18 cellular contexts compared by ENCODE assay signal in the genomic region with DNA sequence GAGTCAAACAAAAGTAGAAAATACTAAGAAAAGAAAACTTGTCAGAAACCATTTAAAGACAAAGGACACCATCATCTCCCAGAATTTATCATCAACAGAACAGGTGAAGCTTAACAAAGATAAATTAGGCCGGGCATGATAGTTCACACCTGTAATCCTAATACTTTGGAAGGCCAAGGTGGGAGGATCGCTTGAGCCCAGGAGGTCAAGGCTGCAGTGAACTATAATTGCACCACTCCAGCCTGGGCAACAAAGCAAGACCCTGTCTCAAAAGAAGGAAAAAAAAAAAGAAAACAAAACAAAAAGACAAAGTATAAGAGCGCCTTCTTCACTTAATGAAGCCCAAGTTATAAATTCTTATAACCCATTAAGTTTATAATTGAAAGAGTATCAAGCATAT.
"Had no signal": no experiment of that assay in that cellular context is flagged by ENCODE, and none has a peak within 500 bp of the region (broad histone marks: within the 10 kb centered on the region; RNA-seq: fewer than 3 reads in every experiment).

No MANE protein-coding gene starts in this region.

- H3K9me3 ChIP-seq: heart left ventricle, tibial artery, upper lobe of right lung, vagina had no signal

- H3K27me3 Mint-ChIP-seq: dendritic cell treated with granulocyte-macrophage colony-stimulating factor and Interleukin-4, amounts not matched to agents 40 ng/mL and 50 ng/mL, for 4 days; naive thymus-derived CD4-positive, alpha-beta T cell; stimulated activated memory B cell treated with anti-CD40 and anti-IgM and Interleukin-4, amounts not matched to agents 10 μg/mL and 1 μg/mL and 100 μg/mL, for 72 hours; stimulated activated naive CD8-positive, alpha-beta T cell treated with anti-CD3 and anti-CD28 coated beads, Interleukin-15, Interleukin-2, amounts not matched to agents 100 ng/mL and 50 ng/mL, for 24 hours had no signal

- H3K4me3 ChIP-seq: heart left ventricle, smooth muscle cell, tibial artery, upper lobe of right lung, vagina had no signal

- H3K4me3 Mint-ChIP-seq: dendritic cell treated with granulocyte-macrophage colony-stimulating factor and Interleukin-4, amounts not matched to agents 40 ng/mL and 50 ng/mL, for 4 days; endodermal cell; naive thymus-derived CD4-positive, alpha-beta T cell; neural crest cell; stimulated activated memory B cell treated with anti-CD40 and anti-IgM and Interleukin-4, amounts not matched to agents 10 μg/mL and 1 μg/mL and 100 μg/mL, for 72 hours; stimulated activated naive CD8-positive, alpha-beta T cell treated with anti-CD3 and anti-CD28 coated beads, Interleukin-15, Interleukin-2, amounts not matched to agents 100 ng/mL and 50 ng/mL, for 24 hours had no signal

- H3K4me1 ChIP-seq: tibial artery, upper lobe of right lung, vagina had no signal

- DNase-seq: endodermal cell; heart left ventricle; hippocampal formation; kidney glomerular epithelial cell; mesendoderm; naive thymus-derived CD4-positive, alpha-beta T cell; posterior cingulate gyrus; right cardiac atrium; stimulated activated CD4-positive, alpha-beta T cell treated with anti-CD3 and anti-CD28 coated beads, Interleukin-2, amount 100 ng/mL, for 48 hours; stimulated activated CD8-positive, alpha-beta memory T cell treated with anti-CD3 and anti-CD28 coated beads, Interleukin-4, amount 100 ng/mL, for 48 hours; tibial artery; upper lobe of right lung had no signal

- ATAC-seq: heart left ventricle; naive thymus-derived CD4-positive, alpha-beta T cell; stimulated activated memory B cell treated with anti-CD40 and anti-IgM and Interleukin-4, amounts not matched to agents 10 μg/mL and 1 μg/mL and 100 μg/mL, for 72 hours; upper lobe of right lung had no signal

- H3K27me3 ChIP-seq: heart left ventricle, tibial artery, upper lobe of right lung, vagina had no signal

- H3K27ac Mint-ChIP-seq: dendritic cell treated with granulocyte-macrophage colony-stimulating factor and Interleukin-4, amounts not matched to agents 40 ng/mL and 50 ng/mL, for 4 days; naive thymus-derived CD4-positive, alpha-beta T cell; stimulated activated memory B cell treated with anti-CD40 and anti-IgM and Interleukin-4, amounts not matched to agents 10 μg/mL and 1 μg/mL and 100 μg/mL, for 72 hours; stimulated activated naive CD8-positive, alpha-beta T cell treated with anti-CD3 and anti-CD28 coated beads, Interleukin-15, Interleukin-2, amounts not matched to agents 100 ng/mL and 50 ng/mL, for 24 hours had no signal

- H3K9me3 Mint-ChIP-seq: dendritic cell treated with granulocyte-macrophage colony-stimulating factor and Interleukin-4, amounts not matched to agents 40 ng/mL and 50 ng/mL, for 4 days; endodermal cell; naive thymus-derived CD4-positive, alpha-beta T cell; neural crest cell; stimulated activated memory B cell treated with anti-CD40 and anti-IgM and Interleukin-4, amounts not matched to agents 10 μg/mL and 1 μg/mL and 100 μg/mL, for 72 hours; stimulated activated naive CD8-positive, alpha-beta T cell treated with anti-CD3 and anti-CD28 coated beads, Interleukin-15, Interleukin-2, amounts not matched to agents 100 ng/mL and 50 ng/mL, for 24 hours had no signal

- H3K27ac ChIP-seq: heart left ventricle, tibial artery, upper lobe of right lung, vagina had no signal

- H3K36me3 ChIP-seq: tibial artery, upper lobe of right lung, vagina had no signal
